In the genomic region with DNA sequence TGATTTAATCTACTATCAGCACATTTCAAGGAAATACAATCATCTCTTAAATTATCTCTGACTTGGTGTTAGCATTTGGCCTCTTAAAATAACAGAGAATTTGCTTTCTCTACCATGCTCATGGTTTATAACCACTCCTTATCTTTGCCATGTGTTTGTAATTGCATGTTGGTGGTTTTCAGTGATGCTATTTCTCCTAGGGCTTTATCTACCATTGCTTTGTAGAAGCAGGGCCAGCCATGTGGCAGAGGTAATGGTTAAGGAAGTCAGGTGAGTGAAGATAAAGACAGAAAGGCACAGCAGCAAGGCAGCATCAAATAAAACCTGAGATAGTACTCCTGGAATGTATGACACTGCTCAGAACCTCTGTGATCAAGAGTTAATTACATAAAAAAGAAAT, we compare ENCODE assay signal across 1 cellular context.
TF ChIP-seq lines count a peak whose summit lies in the region.

No MANE protein-coding gene starts in this region.

TF ChIP-seq in GM23338, 12 proteins besides CTCF, POLR2A, EP300 and RAD21 (continued from another document):
- TF ChIP-seq, protein P1, sequence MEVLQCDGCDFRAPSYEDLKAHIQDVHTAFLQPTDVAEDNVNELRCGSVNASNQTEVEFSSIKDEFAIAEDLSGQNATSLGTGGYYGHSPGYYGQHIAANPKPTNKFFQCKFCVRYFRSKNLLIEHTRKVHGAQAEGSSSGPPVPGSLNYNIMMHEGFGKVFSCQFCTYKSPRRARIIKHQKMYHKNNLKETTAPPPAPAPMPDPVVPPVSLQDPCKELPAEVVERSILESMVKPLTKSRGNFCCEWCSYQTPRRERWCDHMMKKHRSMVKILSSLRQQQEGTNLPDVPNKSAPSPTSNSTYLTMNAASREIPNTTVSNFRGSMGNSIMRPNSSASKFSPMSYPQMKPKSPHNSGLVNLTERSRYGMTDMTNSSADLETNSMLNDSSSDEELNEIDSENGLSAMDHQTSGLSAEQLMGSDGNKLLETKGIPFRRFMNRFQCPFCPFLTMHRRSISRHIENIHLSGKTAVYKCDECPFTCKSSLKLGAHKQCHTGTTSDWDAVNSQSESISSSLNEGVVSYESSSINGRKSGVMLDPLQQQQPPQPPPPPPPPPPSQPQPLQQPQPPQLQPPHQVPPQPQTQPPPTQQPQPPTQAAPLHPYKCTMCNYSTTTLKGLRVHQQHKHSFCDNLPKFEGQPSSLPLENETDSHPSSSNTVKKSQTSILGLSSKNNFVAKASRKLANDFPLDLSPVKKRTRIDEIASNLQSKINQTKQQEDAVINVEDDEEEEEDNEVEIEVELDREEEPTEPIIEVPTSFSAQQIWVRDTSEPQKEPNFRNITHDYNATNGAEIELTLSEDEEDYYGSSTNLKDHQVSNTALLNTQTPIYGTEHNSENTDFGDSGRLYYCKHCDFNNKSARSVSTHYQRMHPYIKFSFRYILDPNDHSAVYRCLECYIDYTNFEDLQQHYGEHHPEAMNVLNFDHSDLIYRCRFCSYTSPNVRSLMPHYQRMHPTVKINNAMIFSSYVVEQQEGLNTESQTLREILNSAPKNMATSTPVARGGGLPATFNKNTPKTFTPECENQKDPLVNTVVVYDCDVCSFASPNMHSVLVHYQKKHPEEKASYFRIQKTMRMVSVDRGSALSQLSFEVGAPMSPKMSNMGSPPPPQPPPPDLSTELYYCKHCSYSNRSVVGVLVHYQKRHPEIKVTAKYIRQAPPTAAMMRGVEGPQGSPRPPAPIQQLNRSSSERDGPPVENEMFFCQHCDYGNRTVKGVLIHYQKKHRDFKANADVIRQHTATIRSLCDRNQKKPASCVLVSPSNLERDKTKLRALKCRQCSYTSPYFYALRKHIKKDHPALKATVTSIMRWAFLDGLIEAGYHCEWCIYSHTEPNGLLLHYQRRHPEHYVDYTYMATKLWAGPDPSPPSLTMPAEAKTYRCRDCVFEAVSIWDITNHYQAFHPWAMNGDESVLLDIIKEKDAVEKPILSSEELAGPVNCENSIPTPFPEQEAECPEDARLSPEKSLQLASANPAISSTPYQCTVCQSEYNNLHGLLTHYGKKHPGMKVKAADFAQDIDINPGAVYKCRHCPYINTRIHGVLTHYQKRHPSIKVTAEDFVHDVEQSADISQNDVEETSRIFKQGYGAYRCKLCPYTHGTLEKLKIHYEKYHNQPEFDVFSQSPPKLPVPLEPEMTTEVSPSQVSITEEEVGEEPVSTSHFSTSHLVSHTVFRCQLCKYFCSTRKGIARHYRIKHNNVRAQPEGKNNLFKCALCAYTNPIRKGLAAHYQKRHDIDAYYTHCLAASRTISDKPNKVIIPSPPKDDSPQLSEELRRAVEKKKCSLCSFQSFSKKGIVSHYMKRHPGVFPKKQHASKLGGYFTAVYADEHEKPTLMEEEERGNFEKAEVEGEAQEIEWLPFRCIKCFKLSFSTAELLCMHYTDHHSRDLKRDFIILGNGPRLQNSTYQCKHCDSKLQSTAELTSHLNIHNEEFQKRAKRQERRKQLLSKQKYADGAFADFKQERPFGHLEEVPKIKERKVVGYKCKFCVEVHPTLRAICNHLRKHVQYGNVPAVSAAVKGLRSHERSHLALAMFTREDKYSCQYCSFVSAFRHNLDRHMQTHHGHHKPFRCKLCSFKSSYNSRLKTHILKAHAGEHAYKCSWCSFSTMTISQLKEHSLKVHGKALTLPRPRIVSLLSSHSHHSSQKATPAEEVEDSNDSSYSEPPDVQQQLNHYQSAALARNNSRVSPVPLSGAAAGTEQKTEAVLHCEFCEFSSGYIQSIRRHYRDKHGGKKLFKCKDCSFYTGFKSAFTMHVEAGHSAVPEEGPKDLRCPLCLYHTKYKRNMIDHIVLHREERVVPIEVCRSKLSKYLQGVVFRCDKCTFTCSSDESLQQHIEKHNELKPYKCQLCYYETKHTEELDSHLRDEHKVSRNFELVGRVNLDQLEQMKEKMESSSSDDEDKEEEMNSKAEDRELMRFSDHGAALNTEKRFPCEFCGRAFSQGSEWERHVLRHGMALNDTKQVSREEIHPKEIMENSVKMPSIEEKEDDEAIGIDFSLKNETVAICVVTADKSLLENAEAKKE (CRISPR knock-in tag; IDR thresholded peaks at IDR 0.05): no peak
- no peak for TF ChIP-seq CREB1 (CRISPR knock-in tag; IDR thresholded peaks at IDR 0.05; ENCODE audit: low read depth)
- TF ChIP-seq, protein P2, sequence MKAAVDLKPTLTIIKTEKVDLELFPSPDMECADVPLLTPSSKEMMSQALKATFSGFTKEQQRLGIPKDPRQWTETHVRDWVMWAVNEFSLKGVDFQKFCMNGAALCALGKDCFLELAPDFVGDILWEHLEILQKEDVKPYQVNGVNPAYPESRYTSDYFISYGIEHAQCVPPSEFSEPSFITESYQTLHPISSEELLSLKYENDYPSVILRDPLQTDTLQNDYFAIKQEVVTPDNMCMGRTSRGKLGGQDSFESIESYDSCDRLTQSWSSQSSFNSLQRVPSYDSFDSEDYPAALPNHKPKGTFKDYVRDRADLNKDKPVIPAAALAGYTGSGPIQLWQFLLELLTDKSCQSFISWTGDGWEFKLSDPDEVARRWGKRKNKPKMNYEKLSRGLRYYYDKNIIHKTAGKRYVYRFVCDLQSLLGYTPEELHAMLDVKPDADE (IDR thresholded peaks at IDR 0.05): no peak
- no peak for TF ChIP-seq ZNF331 (CRISPR knock-in tag; IDR thresholded peaks at IDR 0.05; ENCODE audit: low read depth)
TF ChIP-seq in GM23338: peak in this region for 0.
